In the genomic region with DNA sequence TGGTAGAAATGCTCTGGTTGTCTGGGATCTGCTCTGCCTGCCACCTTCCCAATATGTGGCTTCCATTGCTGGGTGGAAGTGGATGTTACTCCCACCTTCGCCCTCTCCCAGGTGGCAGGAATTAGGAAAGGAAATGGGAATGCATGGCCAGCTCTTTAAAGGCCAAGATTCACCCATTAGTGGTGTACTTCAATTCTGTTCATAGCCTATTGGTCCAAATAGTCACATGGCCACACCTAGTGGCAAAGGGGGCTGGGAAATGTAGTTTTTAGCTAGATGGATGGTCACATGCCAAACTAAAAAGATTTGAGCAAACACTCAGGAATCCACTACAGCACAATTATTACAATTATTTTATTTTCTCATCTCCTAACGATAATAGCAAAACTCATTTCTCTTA, we compare ENCODE assay signal across 2 cellular contexts.
TF ChIP-seq lines count a peak whose summit lies in the region.

No MANE protein-coding gene starts in this region.

TF ChIP-seq in IMR-90, 13 proteins besides CTCF, POLR2A, EP300 and RAD21:
- no peak for TF ChIP-seq MXI1 (IDR thresholded peaks at IDR 0.05; ENCODE audit: borderline replicate concordance, low read depth, low read length)
- TF ChIP-seq, protein P1, sequence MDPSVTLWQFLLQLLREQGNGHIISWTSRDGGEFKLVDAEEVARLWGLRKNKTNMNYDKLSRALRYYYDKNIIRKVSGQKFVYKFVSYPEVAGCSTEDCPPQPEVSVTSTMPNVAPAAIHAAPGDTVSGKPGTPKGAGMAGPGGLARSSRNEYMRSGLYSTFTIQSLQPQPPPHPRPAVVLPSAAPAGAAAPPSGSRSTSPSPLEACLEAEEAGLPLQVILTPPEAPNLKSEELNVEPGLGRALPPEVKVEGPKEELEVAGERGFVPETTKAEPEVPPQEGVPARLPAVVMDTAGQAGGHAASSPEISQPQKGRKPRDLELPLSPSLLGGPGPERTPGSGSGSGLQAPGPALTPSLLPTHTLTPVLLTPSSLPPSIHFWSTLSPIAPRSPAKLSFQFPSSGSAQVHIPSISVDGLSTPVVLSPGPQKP (IDR thresholded peaks at IDR 0.05; ENCODE audit: borderline replicate concordance, low read depth, low read length), result no peak
- no peak for TF ChIP-seq CHD1 (IDR thresholded peaks at IDR 0.05; ENCODE audit: low read depth, low read length)
- TF ChIP-seq SMC3 (IDR thresholded peaks at IDR 0.05; ENCODE audit: low read depth, low read length), result no peak
- TF ChIP-seq BHLHE40 (IDR thresholded peaks at IDR 0.05; ENCODE audit: low read depth, low read length), result no peak
- no peak for TF ChIP-seq MAFK (IDR thresholded peaks at IDR 0.05; ENCODE audit: low read depth, low read length)
- TF ChIP-seq, protein P2, sequence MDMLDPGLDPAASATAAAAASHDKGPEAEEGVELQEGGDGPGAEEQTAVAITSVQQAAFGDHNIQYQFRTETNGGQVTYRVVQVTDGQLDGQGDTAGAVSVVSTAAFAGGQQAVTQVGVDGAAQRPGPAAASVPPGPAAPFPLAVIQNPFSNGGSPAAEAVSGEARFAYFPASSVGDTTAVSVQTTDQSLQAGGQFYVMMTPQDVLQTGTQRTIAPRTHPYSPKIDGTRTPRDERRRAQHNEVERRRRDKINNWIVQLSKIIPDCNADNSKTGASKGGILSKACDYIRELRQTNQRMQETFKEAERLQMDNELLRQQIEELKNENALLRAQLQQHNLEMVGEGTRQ (IDR thresholded peaks at IDR 0.05; ENCODE audit: low read depth, low read length), result peak; percentile 87
- TF ChIP-seq CEBPB (IDR thresholded peaks at IDR 0.05; ENCODE audit: low read depth, low read length), result no peak

TF ChIP-seq in GM12878, 131 proteins besides CTCF, POLR2A, EP300 and RAD21:
- no peak for TF ChIP-seq MTA3 (IDR thresholded peaks at IDR 0.05; ENCODE audit: borderline replicate concordance, low read length)
- TF ChIP-seq, protein P3, sequence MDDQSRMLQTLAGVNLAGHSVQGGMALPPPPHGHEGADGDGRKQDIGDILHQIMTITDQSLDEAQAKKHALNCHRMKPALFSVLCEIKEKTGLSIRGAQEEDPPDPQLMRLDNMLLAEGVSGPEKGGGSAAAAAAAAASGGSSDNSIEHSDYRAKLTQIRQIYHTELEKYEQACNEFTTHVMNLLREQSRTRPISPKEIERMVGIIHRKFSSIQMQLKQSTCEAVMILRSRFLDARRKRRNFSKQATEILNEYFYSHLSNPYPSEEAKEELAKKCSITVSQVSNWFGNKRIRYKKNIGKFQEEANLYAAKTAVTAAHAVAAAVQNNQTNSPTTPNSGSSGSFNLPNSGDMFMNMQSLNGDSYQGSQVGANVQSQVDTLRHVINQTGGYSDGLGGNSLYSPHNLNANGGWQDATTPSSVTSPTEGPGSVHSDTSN (IDR thresholded peaks at IDR 0.05; ENCODE audit: insufficient replicate concordance, low read depth, low read length), result no peak
- TF ChIP-seq, protein P4, sequence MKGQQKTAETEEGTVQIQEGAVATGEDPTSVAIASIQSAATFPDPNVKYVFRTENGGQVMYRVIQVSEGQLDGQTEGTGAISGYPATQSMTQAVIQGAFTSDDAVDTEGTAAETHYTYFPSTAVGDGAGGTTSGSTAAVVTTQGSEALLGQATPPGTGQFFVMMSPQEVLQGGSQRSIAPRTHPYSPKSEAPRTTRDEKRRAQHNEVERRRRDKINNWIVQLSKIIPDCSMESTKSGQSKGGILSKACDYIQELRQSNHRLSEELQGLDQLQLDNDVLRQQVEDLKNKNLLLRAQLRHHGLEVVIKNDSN (IDR thresholded peaks at IDR 0.05; ENCODE audit: borderline replicate concordance, extremely low read length, insufficient read depth, low read depth, low read length), result peak; percentile 63
- no peak for TF ChIP-seq ZNF622 (IDR thresholded peaks at IDR 0.05)
- TF ChIP-seq TARDBP (IDR thresholded peaks at IDR 0.05; ENCODE audit: borderline replicate concordance), result no peak
- TF ChIP-seq MTA2 (IDR thresholded peaks at IDR 0.05; ENCODE audit: low read depth), result no peak
- TF ChIP-seq FOXM1 (IDR thresholded peaks at IDR 0.05; ENCODE audit: low read depth, low read length), result no peak
- TF ChIP-seq SIX5 (IDR thresholded peaks at IDR 0.05; ENCODE audit: low read depth, low read length, severe bottlenecking), result peak; percentile 76
- TF ChIP-seq BCL11A (IDR thresholded peaks at IDR 0.05; ENCODE audit: low read depth, low read length), result no peak
- peak; percentile 61 for TF ChIP-seq HCFC1 (IDR thresholded peaks at IDR 0.05; ENCODE audit: low read length)
- TF ChIP-seq, protein P5, sequence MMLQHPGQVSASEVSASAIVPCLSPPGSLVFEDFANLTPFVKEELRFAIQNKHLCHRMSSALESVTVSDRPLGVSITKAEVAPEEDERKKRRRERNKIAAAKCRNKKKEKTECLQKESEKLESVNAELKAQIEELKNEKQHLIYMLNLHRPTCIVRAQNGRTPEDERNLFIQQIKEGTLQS (IDR thresholded peaks at IDR 0.05; ENCODE audit: borderline replicate concordance, extremely low read depth, low read depth, low read length), result peak; percentile 74; the same call in 1 of the 2 replicates
- TF ChIP-seq EZH2 (IDR thresholded peaks at IDR 0.05; ENCODE audit: borderline replicate concordance, control insufficient read depth, low read depth, low read length), result no peak
- TF ChIP-seq, protein P2 (IDR thresholded peaks at IDR 0.05; ENCODE audit: borderline replicate concordance, low read depth, low read length), result peak; percentile 34; the same call in 1 of the 2 replicates
- TF ChIP-seq RAD51 (IDR thresholded peaks at IDR 0.05), result peak; percentile 61; the same call in 1 of the 2 replicates
